Comparison of ENCODE assay signal across 15 cellular contexts in genomic region chr3:38507120-38507519, GRCh38. TPM values are rescaled to one million over a fixed set of nuclear protein-coding genes. Genes with fewer than 3 reads are reported as not detected.
DNase-seq lines count a peak whose midpoint lies in the region; ATAC-seq, FAIRE-seq and TF ChIP-seq lines count a peak whose summit lies in the region.
"Had no signal": no experiment of that assay in that cellular context is flagged by ENCODE, and none has a peak within 500 bp of the region (broad histone marks: within the 10 kb centered on the region; RNA-seq: fewer than 3 reads in every experiment).

No MANE protein-coding gene starts in this region.

- peak; percentile 72 for FAIRE-seq in GM12891 (lab: Jason Lieb, UNC)

- intact Hi-C loops in naive thymus-derived CD4-positive, alpha-beta T cell (cut with micrococcal nuclease), result no loop called here

- H3K4me3 ChIP-seq in naive thymus-derived CD4-positive, alpha-beta T cell (ENCODE audit: low read length), result no peak overlapping the region
- H3K4me3 ChIP-seq: GM23338, SK-N-MC had no signal

- no peak overlapping the region for H3K4me3 Mint-ChIP-seq in naive thymus-derived CD4-positive, alpha-beta T cell
- H3K4me3 Mint-ChIP-seq in naive thymus-derived CD8-positive, alpha-beta T cell, result no peak overlapping the region
- H3K4me3 Mint-ChIP-seq: GM23338, natural killer cell had no signal

- no peaks in the 10 kb centered on the region for H3K9me3 ChIP-seq in naive thymus-derived CD4-positive, alpha-beta T cell (ENCODE audit: control insufficient read depth in 2 of 3, low read length in 3 of 3)

- no peaks in the 10 kb centered on the region for H3K27me3 ChIP-seq in naive thymus-derived CD4-positive, alpha-beta T cell (ENCODE audit: control insufficient read depth in 2 of 2, insufficient read depth in 2 of 2, low read length in 2 of 2)

- no peak for TF ChIP-seq POLR2A in GM12891 (IDR thresholded peaks at IDR 0.05; ENCODE audit: low read depth, low read length)

- CTCF ChIA-PET in naive thymus-derived CD4-positive, alpha-beta T cell (lab: Charles Lee), result no interaction called here

- peaks cover 0 to 33% (median 5%) of the 10 kb centered on the region in 3 experiments for H3K36me3 ChIP-seq in naive thymus-derived CD4-positive, alpha-beta T cell (ENCODE audit: control insufficient read depth in 2 of 3, insufficient read depth in 3 of 3, low read length in 3 of 3)

- H3K27me3 Mint-ChIP-seq in naive thymus-derived CD4-positive, alpha-beta T cell, result no peaks in the 10 kb centered on the region
- H3K27me3 Mint-ChIP-seq in naive thymus-derived CD8-positive, alpha-beta T cell, result no peaks in the 10 kb centered on the region

- DNase-seq in GM12891 (ENCODE audit: insufficient read length, low spot score), result no peak
- no peak for DNase-seq in naive thymus-derived CD4-positive, alpha-beta T cell
- no peak for DNase-seq in NCI-H2196 treated with DMSO at 0.1 percent for 48 hours (lab: John Stamatoyannopoulos, UW; ENCODE audit: unreplicated experiment)
- DNase-seq in amniotic stem cell (lab: John Stamatoyannopoulos, UW), result no peak
- DNase-seq in naive thymus-derived CD8-positive, alpha-beta T cell, result no peak
- DNase-seq: ACHN; activated naive CD4-positive, alpha-beta T cell treated with Interleukin-2 at 50 U/mL for 16 hours; DMS79 treated with DMSO at 0.1 percent for 48 hours; natural killer cell; NCI-H510A had no signal

- POLR2A ChIA-PET in naive thymus-derived CD4-positive, alpha-beta T cell (lab: Charles Lee), result no interaction called here
- POLR2A ChIA-PET in naive thymus-derived CD8-positive, alpha-beta T cell (lab: Charles Lee), result no interaction called here

- no peak overlapping the region for H3K27ac ChIP-seq in naive thymus-derived CD4-positive, alpha-beta T cell (ENCODE audit: low read depth, low read length)
- H3K27ac ChIP-seq: SK-N-MC had no signal

- no peaks in the 10 kb centered on the region for H3K4me1 ChIP-seq in naive thymus-derived CD4-positive, alpha-beta T cell (ENCODE audit: control insufficient read depth in 2 of 2, insufficient read depth in 2 of 2, low read length in 2 of 2)

- no peaks in the 10 kb centered on the region for H3K9me3 Mint-ChIP-seq in naive thymus-derived CD4-positive, alpha-beta T cell
- H3K9me3 Mint-ChIP-seq in naive thymus-derived CD8-positive, alpha-beta T cell, result no peaks in the 10 kb centered on the region
- H3K9me3 Mint-ChIP-seq: GM23338, natural killer cell had no signal

- H3K36me3 Mint-ChIP-seq in naive thymus-derived CD4-positive, alpha-beta T cell, result peaks cover 8 to 40% (median 23%) of the 10 kb centered on the region in 5 donors
- peaks cover 0 to 80% (median 23%) of the 10 kb centered on the region in 3 donors for H3K36me3 Mint-ChIP-seq in naive thymus-derived CD8-positive, alpha-beta T cell

- peak; percentile 96 for ATAC-seq in GM19372 (IDR thresholded peaks at IDR 0.05; ENCODE audit: low read depth, unreplicated experiment)
- ATAC-seq in HG02642 (IDR thresholded peaks at IDR 0.05; ENCODE audit: poor library complexity, unreplicated experiment), result peak; percentile 97
- peak; percentile 98 for ATAC-seq in HG03432 (IDR thresholded peaks at IDR 0.05; ENCODE audit: unreplicated experiment)
- ATAC-seq in naive thymus-derived CD4-positive, alpha-beta T cell, result no peak
- no peak for ATAC-seq in naive thymus-derived CD8-positive, alpha-beta T cell
- ATAC-seq: GM23338, natural killer cell had no signal

- H3K4me1 Mint-ChIP-seq in naive thymus-derived CD4-positive, alpha-beta T cell, result peaks cover 0 to 2% (median 0%) of the 10 kb centered on the region in 7 donors
- H3K4me1 Mint-ChIP-seq in naive thymus-derived CD8-positive, alpha-beta T cell, result no peaks in the 10 kb centered on the region
- H3K4me1 Mint-ChIP-seq: GM23338, natural killer cell had no signal

- peak overlapping the region in 3 of 9 donors; percentile 37 to 72 (median 60) for H3K27ac Mint-ChIP-seq in naive thymus-derived CD4-positive, alpha-beta T cell
- H3K27ac Mint-ChIP-seq in naive thymus-derived CD8-positive, alpha-beta T cell, result peak overlapping the region in 2 of 10 donors; percentile 3 to 31
- H3K27ac Mint-ChIP-seq: GM23338, natural killer cell had no signal

TF ChIP-seq in GM12891, 5 proteins besides CTCF, POLR2A, EP300 and RAD21:
- no peak for TF ChIP-seq TAF1 (IDR thresholded peaks at IDR 0.05; ENCODE audit: low read depth, low read length)
- TF ChIP-seq POU2F2 (IDR thresholded peaks at IDR 0.05; ENCODE audit: low read depth, low read length), result no peak
- TF ChIP-seq SPI1 (IDR thresholded peaks at IDR 0.05; ENCODE audit: low read depth, low read length), result peak; percentile 100
- TF ChIP-seq PAX5 (IDR thresholded peaks at IDR 0.05; ENCODE audit: insufficient read depth, low read length, severe bottlenecking), result no peak
- TF ChIP-seq POLR2AphosphoS5 (IDR thresholded peaks at IDR 0.05; ENCODE audit: low read depth, low read length), result no peak

RNA-seq across cellular contexts. Expression of gene EXOG, which starts 11.0 kb away (rescaled TPM):
- 7.6 TPM for polyA plus RNA-seq in GM12891 (2012; ENCODE audit: low read depth, missing spikeins)
- total RNA-seq in naive thymus-derived CD4-positive, alpha-beta T cell, result 10 to 100 TPM; 20.4 to 31.0 (median 21.3) TPM
- 1 to 10 TPM; 6.1 to 6.6 TPM for polyA plus RNA-seq in naive thymus-derived CD4-positive, alpha-beta T cell
- 10 to 100 TPM; 32.7 to 33.5 TPM for total RNA-seq in naive thymus-derived CD8-positive, alpha-beta T cell
- 1 to 10 TPM; 2.6 to 8.4 (median 6.3) TPM for polyA plus RNA-seq in naive thymus-derived CD8-positive, alpha-beta T cell

RNA-seq across cellular contexts. Expression of gene ACVR2B, which starts 53.4 kb away (rescaled TPM):
- 0.53 TPM for polyA plus RNA-seq in GM12891 (2012; ENCODE audit: low read depth, missing spikeins)
- 10 to 100 TPM in 2 of 5 experiments, 1 to 10 TPM in 3; 3.8 to 14.0 (median 8.3) TPM for total RNA-seq in naive thymus-derived CD4-positive, alpha-beta T cell
- 1 to 10 TPM in 1 of 2 donors, under 1 TPM in 1; 0.71 to 1.7 TPM for polyA plus RNA-seq in naive thymus-derived CD4-positive, alpha-beta T cell
- 10 to 100 TPM; 13.7 to 16.1 TPM for total RNA-seq in naive thymus-derived CD8-positive, alpha-beta T cell
- polyA plus RNA-seq in naive thymus-derived CD8-positive, alpha-beta T cell, result 1 to 10 TPM in 2 of 3 donors, under 1 TPM in 1; 0.69 to 1.9 (median 1.2) TPM

Comparison
In these comparisons a context has a peak if more than half of its experiments do, and no peak if none do; other contexts are left out.
1. ATAC-seq: peak in GM19372 (single experiment), HG02642 (single experiment) and HG03432 (single experiment); none in naive thymus-derived CD4-positive, alpha-beta T cell (single experiment) and naive thymus-derived CD8-positive, alpha-beta T cell (0 of 2).